In the genomic region with DNA sequence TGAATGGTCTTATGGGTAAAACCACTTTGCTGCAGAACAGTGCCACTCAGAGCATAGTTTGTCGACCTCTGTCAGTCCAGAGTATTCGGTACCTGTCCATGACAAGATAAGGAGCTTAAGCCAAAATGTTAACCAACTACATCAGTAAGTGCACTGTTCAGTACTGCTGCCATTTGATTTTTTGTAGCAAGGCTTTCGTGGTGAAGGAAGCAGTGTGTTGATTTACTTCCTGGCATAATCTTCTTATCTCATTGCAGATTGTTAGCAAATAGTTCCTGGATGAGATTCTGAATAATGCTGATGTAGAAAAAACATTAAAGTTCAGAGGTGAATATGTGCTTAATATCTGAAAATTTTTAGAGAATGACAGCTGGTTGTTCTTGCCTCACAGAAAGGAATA, we compare ENCODE assay signal across 14 cellular contexts.
DNase-seq lines count a peak whose midpoint lies in the region; ATAC-seq and TF ChIP-seq lines count a peak whose summit lies in the region.
"Had no signal": no experiment of that assay in that cellular context is flagged by ENCODE, and none has a peak within 500 bp of the region (broad histone marks: within the 10 kb centered on the region; RNA-seq: fewer than 3 reads in every experiment).

No MANE protein-coding gene starts in this region.

- peaks cover 13% of the 10 kb centered on the region for H3K9me3 Mint-ChIP-seq in activated CD4-positive, alpha-beta T cell treated with anti-CD3 and anti-CD28 coated beads, Interleukin-2, amount 10 ng/mL, durations not matched to agents 24 days and 14 days
- peaks cover 30% of the 10 kb centered on the region for H3K9me3 Mint-ChIP-seq in T-helper 2 cell treated with Interferon-gamma antibody and Interleukin-4, amounts not matched to agents 5 μg/mL and 100 μg/mL, for 36 hours

- H3K27me3 Mint-ChIP-seq in activated CD4-positive, alpha-beta T cell treated with anti-CD3 and anti-CD28 coated beads, Interleukin-2, amount 10 ng/mL, durations not matched to agents 24 days and 14 days: no peaks in the 10 kb centered on the region
- H3K27me3 Mint-ChIP-seq in T-helper 2 cell treated with Interferon-gamma antibody and Interleukin-4, amounts not matched to agents 5 μg/mL and 100 μg/mL, for 36 hours (ENCODE audit: low read depth): no peaks in the 10 kb centered on the region

- no peaks in the 10 kb centered on the region for H3K4me1 ChIP-seq in smooth muscle cell (ENCODE audit: low read depth)

- intact Hi-C loops in activated CD4-positive, alpha-beta T cell treated with anti-CD3 and anti-CD28 coated beads, Interleukin-2, amount 10 ng/mL, durations not matched to agents 24 days and 14 days (cut with micrococcal nuclease): loop anchor here (5.0 kb wide), 2 partner anchors 85 to 245 kb away; a partner anchor contains a TSS

- no peak for ATAC-seq in HG02870 (IDR thresholded peaks at IDR 0.05; ENCODE audit: unreplicated experiment)

- H4K20me1 ChIP-seq in smooth muscle cell (ENCODE audit: low read depth): no peaks in the 10 kb centered on the region

- peaks cover 12% of the 10 kb centered on the region for H3K36me3 Mint-ChIP-seq in activated CD4-positive, alpha-beta T cell treated with anti-CD3 and anti-CD28 coated beads, Interleukin-2, amount 10 ng/mL, durations not matched to agents 24 days and 14 days (ENCODE audit: low read depth)
- H3K36me3 Mint-ChIP-seq in T-helper 2 cell treated with Interferon-gamma antibody and Interleukin-4, amounts not matched to agents 5 μg/mL and 100 μg/mL, for 36 hours (ENCODE audit: low read depth): peaks cover 18% of the 10 kb centered on the region

- no peak for TF ChIP-seq CTCF in fibroblast of pulmonary artery (IDR thresholded peaks at IDR 0.05; ENCODE audit: low read length, missing control alignments)
- TF ChIP-seq CTCF in smooth muscle cell (IDR thresholded peaks at IDR 0.05; ENCODE audit: borderline replicate concordance, insufficient read depth, poor library complexity, severe bottlenecking): no peak

- no peaks in the 10 kb centered on the region for H3K27me3 ChIP-seq in smooth muscle cell (ENCODE audit: low read depth)
- H3K27me3 ChIP-seq: right atrium auricular region had no signal

- H3K4me3 ChIP-seq in fibroblast of pulmonary artery (replicated peaks; ENCODE audit: low read depth, low read length) (no peak overlapping the region), smooth muscle cell (no peak overlapping the region)
- H3K4me3 ChIP-seq: right atrium auricular region had no signal

- peak; percentile 58 for DNase-seq in activated CD4-positive, alpha-beta T cell treated with anti-CD3 and anti-CD28 coated beads, Interleukin-2, amount 10 ng/mL, durations not matched to agents 24 days and 14 days
- no peak for DNase-seq in activated CD4-positive, alpha-beta T cell treated with anti-CD3 and anti-CD28 coated beads, Interleukin-2, amount 50 U/mL, for 48 hours
- no peak for DNase-seq in T-helper 2 cell treated with Interferon-gamma antibody and Interleukin-4, amounts not matched to agents 5 μg/mL and 100 μg/mL, for 36 hours (ENCODE audit: low spot score)
- DNase-seq in fibroblast of pulmonary artery (ENCODE audit: low read depth) (peak; percentile 59), smooth muscle cell (lab: John Stamatoyannopoulos, UW; ENCODE audit: unreplicated experiment) (no peak), T1000 (lab: John Stamatoyannopoulos, UW) (no peak), NCI-H2196 (lab: John Stamatoyannopoulos, UW; ENCODE audit: unreplicated experiment) (no peak)
- DNase-seq: ACHN; amygdala; GDM1; NCI-H1436 treated with DMSO at 0.1 percent for 48 hours; stimulated activated CD8-positive, alpha-beta memory T cell treated with anti-CD3 and anti-CD28 coated beads, Interleukin-4, amount 100 ng/mL, for 48 hours had no signal

- H3K27ac ChIP-seq in smooth muscle cell (ENCODE audit: low read depth): peak overlapping the region; percentile 77

- no peak overlapping the region for H2AFZ ChIP-seq in smooth muscle cell (ENCODE audit: low read depth)

- 89% methylated on average over 3 of the region's 3 CpGs for WGBS in smooth muscle cell (ENCODE audit: low lambda C conversion rate)

- H3K9ac ChIP-seq in smooth muscle cell (ENCODE audit: low read depth): no peak overlapping the region

- H3K9me3 ChIP-seq in smooth muscle cell (replicated peaks; ENCODE audit: low read depth): no peaks in the 10 kb centered on the region

- peaks cover 31% of the 10 kb centered on the region for H3K4me1 Mint-ChIP-seq in activated CD4-positive, alpha-beta T cell treated with anti-CD3 and anti-CD28 coated beads, Interleukin-2, amount 10 ng/mL, durations not matched to agents 24 days and 14 days
- H3K4me1 Mint-ChIP-seq in T-helper 2 cell treated with Interferon-gamma antibody and Interleukin-4, amounts not matched to agents 5 μg/mL and 100 μg/mL, for 36 hours (ENCODE audit: low read depth): peaks cover 34% of the 10 kb centered on the region

- H3K79me2 ChIP-seq in smooth muscle cell (ENCODE audit: low read depth): no peaks in the 10 kb centered on the region

- H3K4me2 ChIP-seq in smooth muscle cell: no peak overlapping the region

- no peak overlapping the region for H3K27ac Mint-ChIP-seq in activated CD4-positive, alpha-beta T cell treated with anti-CD3 and anti-CD28 coated beads, Interleukin-2, amount 10 ng/mL, durations not matched to agents 24 days and 14 days
- H3K27ac Mint-ChIP-seq in T-helper 2 cell treated with Interferon-gamma antibody and Interleukin-4, amounts not matched to agents 5 μg/mL and 100 μg/mL, for 36 hours: peak overlapping the region; percentile 96

- peaks cover 12% of the 10 kb centered on the region for H3F3A ChIP-seq in smooth muscle cell (ENCODE audit: low read depth)

- no peak overlapping the region for H3K4me3 Mint-ChIP-seq in activated CD4-positive, alpha-beta T cell treated with anti-CD3 and anti-CD28 coated beads, Interleukin-2, amount 10 ng/mL, durations not matched to agents 24 days and 14 days
- H3K4me3 Mint-ChIP-seq in T-helper 2 cell treated with Interferon-gamma antibody and Interleukin-4, amounts not matched to agents 5 μg/mL and 100 μg/mL, for 36 hours: peak overlapping the region; percentile 81

- H3K36me3 ChIP-seq in smooth muscle cell (ENCODE audit: low read depth): no peaks in the 10 kb centered on the region
- H3K36me3 ChIP-seq: right atrium auricular region had no signal

Comparison
In these comparisons a context has a peak if more than half of its experiments do, and no peak if none do; other contexts are left out.
1. DNase-seq: peak in activated CD4-positive, alpha-beta T cell treated with anti-CD3 and anti-CD28 coated beads, Interleukin-2, amount 10 ng/mL, durations not matched to agents 24 days and 14 days (single experiment) and fibroblast of pulmonary artery (single experiment); none in activated CD4-positive, alpha-beta T cell treated with anti-CD3 and anti-CD28 coated beads, Interleukin-2, amount 50 U/mL, for 48 hours (0 of 2), T-helper 2 cell treated with Interferon-gamma antibody and Interleukin-4, amounts not matched to agents 5 μg/mL and 100 μg/mL, for 36 hours (single experiment), smooth muscle cell (single experiment), T1000 (single experiment) and NCI-H2196 (single experiment).